In the genomic region with DNA sequence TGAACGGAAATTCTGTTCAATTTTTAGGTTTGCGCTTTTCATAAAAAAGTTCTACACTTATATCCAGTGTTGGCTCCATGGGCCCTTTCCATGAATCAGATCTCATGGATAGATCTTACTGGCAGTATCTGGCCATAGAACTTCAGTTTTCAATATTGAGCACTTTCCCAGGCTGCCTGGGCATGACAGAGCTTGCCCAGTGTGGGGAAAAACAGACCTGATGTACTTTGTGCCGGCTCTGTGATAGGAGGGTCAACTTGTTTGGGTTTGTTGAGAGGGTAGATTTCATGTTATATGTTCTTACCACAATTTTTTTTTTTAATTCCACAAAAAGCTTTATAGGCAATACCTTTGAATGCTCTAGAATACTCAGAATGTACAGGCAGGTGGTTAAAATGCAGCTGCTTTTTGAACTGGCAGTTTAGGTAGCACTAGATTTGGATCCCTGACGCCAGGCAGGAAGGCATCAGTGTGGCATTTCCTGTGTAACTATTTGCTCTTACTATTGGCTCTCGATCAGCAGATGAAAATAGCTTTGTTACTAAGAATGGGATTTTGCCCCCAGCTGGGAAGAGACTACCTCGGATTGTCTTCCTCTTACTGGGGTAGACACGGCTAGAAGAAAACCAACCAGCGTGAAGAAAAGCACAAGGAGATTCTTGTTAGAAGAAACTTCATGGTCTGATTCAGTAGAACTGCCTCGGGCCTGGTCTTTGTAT, we compare ENCODE assay signal across 11 cellular contexts.
DNase-seq lines count a peak whose midpoint lies in the region; ATAC-seq and TF ChIP-seq lines count a peak whose summit lies in the region.
"Had no signal": no experiment of that assay in that cellular context is flagged by ENCODE, and none has a peak within 500 bp of the region (broad histone marks: within the 10 kb centered on the region; RNA-seq: fewer than 3 reads in every experiment).

No MANE protein-coding gene starts in this region.

- H3K4me1 ChIP-seq in DND-41 (ENCODE audit: insufficient read depth, low read length), result peaks cover 81% of the 10 kb centered on the region
- peaks cover 10% of the 10 kb centered on the region for H3K4me1 ChIP-seq in HEK293 (ENCODE audit: control insufficient read depth, insufficient read depth, low read length)
- H3K4me1 ChIP-seq in left lung, result no peaks in the 10 kb centered on the region

- DNase-seq in DND-41 (peak; percentile 81), NCI-H2171 treated with DMSO at 0.1 percent for 48 hours (lab: John Stamatoyannopoulos, UW) (peak; percentile 85), epithelial cell of esophagus (ENCODE audit: low read depth) (peak; percentile 84), CD1c-positive myeloid dendritic cell (ENCODE audit: extremely low spot score) (no peak), left lung (no peak)
- DNase-seq in T-helper 2 cell treated with Interferon-gamma antibody and Interleukin-4, amounts not matched to agents 5 μg/mL and 100 μg/mL, for 36 hours (ENCODE audit: low spot score), result no peak
- DNase-seq: amniotic stem cell; EL; stimulated activated CD4-positive, alpha-beta T cell treated with anti-CD3 and anti-CD28 coated beads, Interleukin-15, amount 100 ng/mL, for 24 hours had no signal

- peak overlapping the region; percentile 50 for H3K9ac ChIP-seq in DND-41 (ENCODE audit: low read depth, low read length)

- no peaks in the 10 kb centered on the region for H3K9me3 Mint-ChIP-seq in T-helper 2 cell treated with Interferon-gamma antibody and Interleukin-4, amounts not matched to agents 5 μg/mL and 100 μg/mL, for 36 hours

- H3K36me3 ChIP-seq in DND-41 (ENCODE audit: insufficient read depth, low read length) (no peaks in the 10 kb centered on the region), HEK293 (ENCODE audit: control insufficient read depth in 2 of 2, insufficient read depth in 1 of 2, low read length in 2 of 2) (no peaks in the 10 kb centered on the region), left lung (no peaks in the 10 kb centered on the region)

- POLR2A ChIA-PET in HEK293 (lab: Yijun Ruan, JAX), result interaction anchor here (0.6 kb wide), 1 partner anchor 870 kb away, joined by 3 read pairs; no protein-coding TSS in a partner anchor

- H3K4me2 ChIP-seq in DND-41 (ENCODE audit: insufficient read depth, low read length), result peak overlapping the region; percentile 55

- CTCF ChIA-PET in HEK293 (lab: Yijun Ruan, JAX), result no interaction called here

- no peak overlapping the region for H3K4me3 Mint-ChIP-seq in T-helper 2 cell treated with Interferon-gamma antibody and Interleukin-4, amounts not matched to agents 5 μg/mL and 100 μg/mL, for 36 hours

- intact Hi-C loops in left lung (cut with DNase I), result no loop called here

- H3K27ac Mint-ChIP-seq in T-helper 2 cell treated with Interferon-gamma antibody and Interleukin-4, amounts not matched to agents 5 μg/mL and 100 μg/mL, for 36 hours, result no peak overlapping the region

- ATAC-seq in DND-41 (ENCODE audit: insufficient read depth, low read depth) (peak; percentile 88), HG03521 (IDR thresholded peaks at IDR 0.05; ENCODE audit: unreplicated experiment) (no peak), left lung (no peak)

- H3K79me2 ChIP-seq in DND-41 (ENCODE audit: insufficient read depth, low read length), result no peaks in the 10 kb centered on the region

- H3K27me3 Mint-ChIP-seq in T-helper 2 cell treated with Interferon-gamma antibody and Interleukin-4, amounts not matched to agents 5 μg/mL and 100 μg/mL, for 36 hours (ENCODE audit: low read depth), result no peaks in the 10 kb centered on the region

- H3K9me3 ChIP-seq in DND-41 (ENCODE audit: insufficient read depth, low read length, severe bottlenecking) (no peaks in the 10 kb centered on the region), HEK293 (ENCODE audit: control insufficient read depth, insufficient read depth, low read depth, low read length) (no peaks in the 10 kb centered on the region), left lung (no peaks in the 10 kb centered on the region)

- peaks cover 2% of the 10 kb centered on the region for H3K36me3 Mint-ChIP-seq in T-helper 2 cell treated with Interferon-gamma antibody and Interleukin-4, amounts not matched to agents 5 μg/mL and 100 μg/mL, for 36 hours (ENCODE audit: low read depth)

- H3K27ac ChIP-seq in DND-41 (ENCODE audit: low read length) (peak overlapping the region; percentile 93), HEK293 (ENCODE audit: extremely low read depth, low read depth, low read length) (no peak overlapping the region), left lung (no peak overlapping the region)

- no peaks in the 10 kb centered on the region for H4K20me1 ChIP-seq in DND-41 (ENCODE audit: insufficient read depth, low read length)

- peak overlapping the region in 1 of 2 experiments; percentile 36; a peak in 1 of 4 replicates for H3K4me3 ChIP-seq in DND-41 (ENCODE audit: low read depth in 1 of 2, low read length in 2 of 2)
- no peak overlapping the region for H3K4me3 ChIP-seq in HEK293 (ENCODE audit: low read depth, low read length)
- no peak overlapping the region for H3K4me3 ChIP-seq in epithelial cell of esophagus (ENCODE audit: low read length)
- H3K4me3 ChIP-seq in left lung, result no peak overlapping the region

- peaks cover 20% of the 10 kb centered on the region for H3K4me1 Mint-ChIP-seq in T-helper 2 cell treated with Interferon-gamma antibody and Interleukin-4, amounts not matched to agents 5 μg/mL and 100 μg/mL, for 36 hours (ENCODE audit: low read depth)

- TF ChIP-seq CTCF in DND-41 (IDR thresholded peaks at IDR 0.05; ENCODE audit: borderline replicate concordance, extremely low read depth, low read length, poor library complexity, severe bottlenecking) (no peak), HEK293 (tag by site-specific recombination; IDR thresholded peaks at IDR 0.05) (no peak), epithelial cell of esophagus (IDR thresholded peaks at IDR 0.05; ENCODE audit: insufficient read depth, low read depth, low read length, missing control alignments) (no peak), left lung (IDR thresholded peaks at IDR 0.05) (no peak)

- peak overlapping the region; percentile 50 for H2AFZ ChIP-seq in DND-41 (ENCODE audit: low read depth, low read length)

- H3K27me3 ChIP-seq in DND-41 (ENCODE audit: insufficient read depth, low read length, poor library complexity), result no peaks in the 10 kb centered on the region
- H3K27me3 ChIP-seq in left lung, result no peaks in the 10 kb centered on the region

TF ChIP-seq in HEK293, 187 proteins besides CTCF, POLR2A, EP300 and RAD21:
- TF ChIP-seq TRIM28 (IDR thresholded peaks at IDR 0.05; ENCODE audit: borderline replicate concordance, low read length), result 0 out of 2 replicates have a peak, but pooled peaks have one; percentile 16
- TF ChIP-seq ZNF146 (tag by site-specific recombination; IDR thresholded peaks at IDR 0.05), result no peak

Comparison
In these comparisons a context has a peak if more than half of its experiments do, and no peak if none do; other contexts are left out.
1. DNase-seq: peak in DND-41 (single experiment), NCI-H2171 treated with DMSO at 0.1 percent for 48 hours (single experiment) and epithelial cell of esophagus (single experiment); none in CD1c-positive myeloid dendritic cell (single experiment), T-helper 2 cell treated with Interferon-gamma antibody and Interleukin-4, amounts not matched to agents 5 μg/mL and 100 μg/mL, for 36 hours (single experiment) and left lung (0 of 2).